Comparison of ENCODE assay signal across 20 cellular contexts in genomic region chr12:67469666-67470065, GRCh38.
DNase-seq lines count a peak whose midpoint lies in the region; ATAC-seq and TF ChIP-seq lines count a peak whose summit lies in the region.
"Had no signal": no experiment of that assay in that cellular context is flagged by ENCODE, and none has a peak within 500 bp of the region (broad histone marks: within the 10 kb centered on the region; RNA-seq: fewer than 3 reads in every experiment).

No MANE protein-coding gene starts in this region.

- no peak overlapping the region for H3K4me3 Mint-ChIP-seq in activated naive CD8-positive, alpha-beta T cell treated with anti-CD3 and anti-CD28 coated beads, Interleukin-2, amount 10 ng/mL, durations not matched to agents 7 days and 5 days
- H3K4me3 Mint-ChIP-seq: natural killer cell treated with Interleukin-12 subunit alpha and Interleukin-12 subunit beta and Interleukin-15 and Interleukin-18, amount 100 ng/mL, for 72 hours had no signal

- intact Hi-C loops in Right ventricle myocardium inferior (cut with DNase I) (no loop called here), cardiac septum (cut with DNase I) (no loop called here), thyroid gland (cut with DNase I) (no loop called here)

- 57 to 88% methylated on average over 1 to 2 of the region's 2 CpGs for WGBS in thyroid gland, 2 donors

- ATAC-seq in Right ventricle myocardium inferior, result peak; percentile 52
- ATAC-seq in activated naive CD8-positive, alpha-beta T cell treated with anti-CD3 and anti-CD28 coated beads, Interleukin-2, amount 10 ng/mL, durations not matched to agents 7 days and 5 days (ENCODE audit: low read depth), result peak; percentile 81
- ATAC-seq: left lung; natural killer cell treated with Interleukin-12 subunit alpha and Interleukin-12 subunit beta and Interleukin-15 and Interleukin-18, amount 100 ng/mL, for 72 hours had no signal

- in situ Hi-C loops in G401 (cut with HindIII; ENCODE audit: low sequenced_read_pairs), result no loop called here

- H3K4me1 ChIP-seq in thyroid gland, result no peaks in the 10 kb centered on the region
- H3K4me1 ChIP-seq: left lung, upper lobe of left lung had no signal

- DNase-seq in Right ventricle myocardium inferior (ENCODE audit: missing footprints), result no peak
- DNase-seq in cardiac septum (ENCODE audit: low spot score), result no peak
- DNase-seq in activated naive CD8-positive, alpha-beta T cell treated with anti-CD3 and anti-CD28 coated beads, Interleukin-2, amount 10 ng/mL, durations not matched to agents 7 days and 5 days, result no peak
- DNase-seq in medulla oblongata (ENCODE audit: extremely low spot score), result peak; percentile 56
- DNase-seq in thyroid gland, result peak; percentile 71 to 76
- no peak for DNase-seq in kidney glomerular epithelial cell (lab: John Stamatoyannopoulos, UW)
- DNase-seq in coronary artery (ENCODE audit: low spot score), result no peak
- DNase-seq in G401 (ENCODE audit: low spot score), result no peak
- DNase-seq: activated CD4-positive, alpha-beta T cell treated with anti-CD3 and anti-CD28 coated beads, Interleukin-2, amount 50 U/mL, for 48 hours; dermis blood vessel endothelial cell; Karpas-422; left lung; NCI-H1694; NCI-H774; stimulated activated CD4-positive, alpha-beta T cell treated with anti-CD3 and anti-CD28 coated beads, Interleukin-2, amount 100 ng/mL, for 48 hours; stimulated activated CD8-positive, alpha-beta memory T cell treated with anti-CD3 and anti-CD28 coated beads, Interleukin-4, amount 100 ng/mL, for 48 hours; upper lobe of left lung had no signal

- H3K36me3 Mint-ChIP-seq in activated naive CD8-positive, alpha-beta T cell treated with anti-CD3 and anti-CD28 coated beads, Interleukin-2, amount 10 ng/mL, durations not matched to agents 7 days and 5 days, result peaks cover 8% of the 10 kb centered on the region

- no peak overlapping the region for H3K4me3 ChIP-seq in thyroid gland (replicated peaks in 1 of 3)
- H3K4me3 ChIP-seq in coronary artery, result no peak overlapping the region
- H3K4me3 ChIP-seq: esophagus muscularis mucosa, heart left ventricle, left lung, upper lobe of left lung had no signal

- no peaks in the 10 kb centered on the region for H3K9me3 ChIP-seq in thyroid gland
- H3K9me3 ChIP-seq: esophagus muscularis mucosa had no signal

- peak overlapping the region; percentile 49 for H3K27ac Mint-ChIP-seq in activated naive CD8-positive, alpha-beta T cell treated with anti-CD3 and anti-CD28 coated beads, Interleukin-2, amount 10 ng/mL, durations not matched to agents 7 days and 5 days
- H3K27ac Mint-ChIP-seq: natural killer cell treated with Interleukin-12 subunit alpha and Interleukin-12 subunit beta and Interleukin-15 and Interleukin-18, amount 100 ng/mL, for 72 hours had no signal

- POLR2A ChIA-PET in activated naive CD8-positive, alpha-beta T cell treated with anti-CD3 and anti-CD28 coated beads, Interleukin-2, amount 10 ng/mL, durations not matched to agents 7 days and 5 days (lab: Charles Lee), result no interaction called here

- H3K9me3 Mint-ChIP-seq in activated naive CD8-positive, alpha-beta T cell treated with anti-CD3 and anti-CD28 coated beads, Interleukin-2, amount 10 ng/mL, durations not matched to agents 7 days and 5 days, result peaks cover 10% of the 10 kb centered on the region

- H3K27me3 Mint-ChIP-seq in activated naive CD8-positive, alpha-beta T cell treated with anti-CD3 and anti-CD28 coated beads, Interleukin-2, amount 10 ng/mL, durations not matched to agents 7 days and 5 days, result no peaks in the 10 kb centered on the region

- H3K27ac ChIP-seq in thyroid gland (no peak overlapping the region), coronary artery (no peak overlapping the region)
- H3K27ac ChIP-seq: esophagus muscularis mucosa, left lung, upper lobe of left lung had no signal

- TF ChIP-seq CTCF in thyroid gland (IDR thresholded peaks at IDR 0.05) (no peak), coronary artery (IDR thresholded peaks at IDR 0.05) (no peak)

- TF ChIP-seq POLR2A in thyroid gland (IDR thresholded peaks at IDR 0.05), result no peak

- H3K27me3 ChIP-seq in thyroid gland, result no peaks in the 10 kb centered on the region
- H3K27me3 ChIP-seq: esophagus muscularis mucosa, heart left ventricle, left lung, upper lobe of left lung had no signal

- H3K36me3 ChIP-seq in thyroid gland, result no peaks in the 10 kb centered on the region
- H3K36me3 ChIP-seq: esophagus muscularis mucosa, heart left ventricle, left lung, upper lobe of left lung had no signal

- H3K4me1 Mint-ChIP-seq in activated naive CD8-positive, alpha-beta T cell treated with anti-CD3 and anti-CD28 coated beads, Interleukin-2, amount 10 ng/mL, durations not matched to agents 7 days and 5 days, result peaks cover 4% of the 10 kb centered on the region

Comparison
In these comparisons a context has a peak if more than half of its experiments do, and no peak if none do; other contexts are left out.
1. DNase-seq: peak in medulla oblongata (single experiment) and thyroid gland (2 of 2); none in Right ventricle myocardium inferior (single experiment), cardiac septum (single experiment), activated naive CD8-positive, alpha-beta T cell treated with anti-CD3 and anti-CD28 coated beads, Interleukin-2, amount 10 ng/mL, durations not matched to agents 7 days and 5 days (single experiment), kidney glomerular epithelial cell (single experiment), coronary artery (single experiment) and G401 (single experiment).